In genomic region chr20:50464026-50464724, GRCh38 we compare ENCODE assay signal across 8 cellular contexts. TPM values are rescaled to one million over a fixed set of nuclear protein-coding genes. Genes with fewer than 3 reads are reported as not detected.
DNase-seq lines count a peak whose midpoint lies in the region; ATAC-seq and TF ChIP-seq lines count a peak whose summit lies in the region.

No MANE protein-coding gene starts in this region.

- H3K27me3 Mint-ChIP-seq in activated T-helper 17 cell treated with anti-CD3 and anti-CD28 coated beads, Interleukin-2, amount 50 U/mL, for 72 hours, result peaks cover 4% of the 10 kb centered on the region
- H3K27me3 Mint-ChIP-seq in osteocyte (ENCODE audit: unreplicated experiment), result no peaks in the 10 kb centered on the region

- no peaks in the 10 kb centered on the region for H3K9me3 ChIP-seq in vagina

- ATAC-seq in HG03439 (IDR thresholded peaks at IDR 0.05; ENCODE audit: unreplicated experiment), result peak; percentile 56
- peak; percentile 78 for ATAC-seq in activated T-helper 17 cell treated with anti-CD3 and anti-CD28 coated beads, Interleukin-2, amount 50 U/mL, for 72 hours (replicated peaks)

- no peak for TF ChIP-seq POLR2A in vagina (IDR thresholded peaks at IDR 0.05)

- H3K36me3 ChIP-seq in vagina, result no peaks in the 10 kb centered on the region

- H3K27me3 ChIP-seq in vagina, result no peaks in the 10 kb centered on the region

- peaks cover 16% of the 10 kb centered on the region for H3K4me1 ChIP-seq in vagina

- intact Hi-C loops in vagina (cut with DNase I), result no loop called here

- DNase-seq in EL, result peak; percentile 64
- DNase-seq in RKO (ENCODE audit: low spot score), result peak; percentile 76
- peak; percentile 69 for DNase-seq in fibroblast of villous mesenchyme (ENCODE audit: low read depth)
- DNase-seq in osteocyte (ENCODE audit: extremely low spot score, unreplicated experiment), result peak; percentile 86
- no peak for DNase-seq in vagina (ENCODE audit: extremely low spot score in 2 of 2)
- no peak for DNase-seq in cortex of kidney (lab: John Stamatoyannopoulos, UW)

- no peak overlapping the region for H3K27ac ChIP-seq in vagina

- no peaks in the 10 kb centered on the region for H3K4me1 Mint-ChIP-seq in activated T-helper 17 cell treated with anti-CD3 and anti-CD28 coated beads, Interleukin-2, amount 50 U/mL, for 72 hours
- peaks cover 15% of the 10 kb centered on the region for H3K4me1 Mint-ChIP-seq in osteocyte (ENCODE audit: unreplicated experiment)

- TF ChIP-seq CTCF in fibroblast of villous mesenchyme (IDR thresholded peaks at IDR 0.05; ENCODE audit: insufficient read depth, low read depth, low read length) (peak; percentile 73), osteocyte (IDR thresholded peaks at IDR 0.05) (peak; percentile 83), vagina (IDR thresholded peaks at IDR 0.05) (peak; percentile 74 to 88 (median 87))

- no peaks in the 10 kb centered on the region for H3K36me3 Mint-ChIP-seq in activated T-helper 17 cell treated with anti-CD3 and anti-CD28 coated beads, Interleukin-2, amount 50 U/mL, for 72 hours (ENCODE audit: low read depth)
- peaks cover 2% of the 10 kb centered on the region for H3K36me3 Mint-ChIP-seq in osteocyte (ENCODE audit: unreplicated experiment)

- H3K27ac Mint-ChIP-seq in activated T-helper 17 cell treated with anti-CD3 and anti-CD28 coated beads, Interleukin-2, amount 50 U/mL, for 72 hours, result no peak overlapping the region
- no peak overlapping the region for H3K27ac Mint-ChIP-seq in osteocyte (ENCODE audit: unreplicated experiment)

- no peaks in the 10 kb centered on the region for H3K9me3 Mint-ChIP-seq in activated T-helper 17 cell treated with anti-CD3 and anti-CD28 coated beads, Interleukin-2, amount 50 U/mL, for 72 hours
- no peaks in the 10 kb centered on the region for H3K9me3 Mint-ChIP-seq in osteocyte (ENCODE audit: unreplicated experiment)

- H3K4me3 Mint-ChIP-seq in activated T-helper 17 cell treated with anti-CD3 and anti-CD28 coated beads, Interleukin-2, amount 50 U/mL, for 72 hours, result no peak overlapping the region
- no peak overlapping the region for H3K4me3 Mint-ChIP-seq in osteocyte (ENCODE audit: unreplicated experiment)

- H3K4me3 ChIP-seq in fibroblast of villous mesenchyme (ENCODE audit: low read depth, low read length) (no peak overlapping the region), vagina (no peak overlapping the region)

RNA-seq across cellular contexts. Expression of gene PTPN1, which starts 46.0 kb away (rescaled TPM):
- total RNA-seq in activated T-helper 17 cell treated with anti-CD3 and anti-CD28 coated beads, Interleukin-2, amount 50 U/mL, for 72 hours, result 10 to 100 TPM; 68.3 to 77.1 TPM
- total RNA-seq in fibroblast of villous mesenchyme, result 27.1 and 45.3 TPM in 2 replicates
- total RNA-seq in osteocyte, result 28.7 and 29.1 TPM in 2 replicates
- total RNA-seq in vagina, result 25.3 TPM

Comparison
In these comparisons a context has a peak if more than half of its experiments do, and no peak if none do; other contexts are left out.
1. DNase-seq: peak in EL (single experiment), RKO (single experiment), fibroblast of villous mesenchyme (single experiment) and osteocyte (single experiment); none in vagina (0 of 2) and cortex of kidney (single experiment).
2. Peak in every context shown above with its lines, with median percentiles within 50 percentile points of each other: CTCF ChIP-seq.